Comparison of ENCODE assay signal across 33 cellular contexts in the genomic region with DNA sequence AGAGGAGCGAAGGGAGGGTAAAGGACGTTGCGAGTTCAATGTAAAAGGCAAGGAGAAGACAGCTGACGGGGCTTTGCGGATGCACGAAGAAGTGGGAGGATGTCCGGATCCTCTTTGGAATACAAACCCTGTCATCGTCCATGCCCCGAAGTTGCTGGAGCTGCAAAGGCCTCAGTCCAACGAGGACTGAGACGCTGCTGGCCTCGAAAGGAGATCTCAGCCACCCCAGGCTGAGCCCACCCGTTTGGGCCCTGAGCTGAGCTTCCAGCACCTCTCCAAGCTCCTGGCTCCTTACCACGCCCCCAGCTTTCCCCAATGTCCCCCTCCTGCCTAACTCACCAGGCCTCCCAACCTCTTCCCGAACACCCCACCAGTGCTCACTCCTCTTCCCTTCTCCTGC. TPM values are rescaled to one million over a fixed set of nuclear protein-coding genes. Genes with fewer than 3 reads are reported as not detected.
"Had no signal": no experiment of that assay in that cellular context is flagged by ENCODE, and none has a peak within 500 bp of the region (broad histone marks: within the 10 kb centered on the region; RNA-seq: fewer than 3 reads in every experiment).

No MANE protein-coding gene starts in this region.

- H3K27me3 Mint-ChIP-seq: activated CD4-positive, alpha-beta T cell treated with anti-CD3 and anti-CD28 coated beads, Interleukin-2, amount 10 ng/mL, durations not matched to agents 24 days and 14 days had no signal

- H3K4me3 Mint-ChIP-seq: activated CD4-positive, alpha-beta memory T cell treated with anti-CD3 and anti-CD28 coated beads for 36 hours; activated CD4-positive, alpha-beta T cell treated with anti-CD3 and anti-CD28 coated beads for 36 hours; activated CD4-positive, alpha-beta T cell treated with anti-CD3 and anti-CD28 coated beads, Interleukin-2, amount 10 ng/mL, durations not matched to agents 24 days and 14 days; activated CD8-positive, alpha-beta memory T cell treated with anti-CD3 and anti-CD28 coated beads, Interleukin-2, amount 10 ng/mL, durations not matched to agents 7 days and 5 days; activated CD8-positive, alpha-beta T cell treated with anti-CD3 and anti-CD28 coated beads, Interleukin-2, amount 10 ng/mL, durations not matched to agents 7 days and 5 days; activated naive CD4-positive, alpha-beta T cell treated with anti-CD3 and anti-CD28 coated beads for 36 hours; activated naive CD4-positive, alpha-beta T cell treated with anti-CD3 and anti-CD28 coated beads, Interleukin-2, amount 50 U/mL, for 24 hours; activated naive CD8-positive, alpha-beta T cell treated with anti-CD3 and anti-CD28 coated beads for 36 hours; activated naive CD8-positive, alpha-beta T cell treated with anti-CD3 and anti-CD28 coated beads, Interleukin-2, amount 50 U/mL, for 24 hours; activated T-helper 1 cell treated with anti-CD3 and anti-CD28 coated beads, Interleukin-12 subunit alpha, Interleukin-12 subunit beta, Interleukin-2, Interleukin-4 antibody, amounts not matched to agents 30 ng/mL and 10 ng/mL and 1 ng/mL, durations not matched to agents 14 hours and 24 hours and 36 hours; effector memory CD8-positive, alpha-beta T cell had no signal

- H3K9me3 ChIP-seq: adrenal gland, body of pancreas, gastroesophageal sphincter had no signal

- ATAC-seq: activated CD4-positive, alpha-beta T cell treated with anti-CD3 and anti-CD28 coated beads for 36 hours; activated CD8-positive, alpha-beta memory T cell treated with anti-CD3 and anti-CD28 coated beads, Interleukin-2, amount 10 ng/mL, durations not matched to agents 7 days and 5 days; activated CD8-positive, alpha-beta T cell treated with anti-CD3 and anti-CD28 coated beads, Interleukin-2, amount 10 ng/mL, durations not matched to agents 7 days and 5 days; activated naive CD8-positive, alpha-beta T cell treated with anti-CD3 and anti-CD28 coated beads, Interleukin-2, amount 50 U/mL, for 24 hours; body of pancreas; effector memory CD8-positive, alpha-beta T cell; gastroesophageal sphincter had no signal

- H3K36me3 ChIP-seq: adrenal gland, gastroesophageal sphincter had no signal

- H3K4me1 Mint-ChIP-seq: activated CD4-positive, alpha-beta T cell treated with anti-CD3 and anti-CD28 coated beads, Interleukin-2, amount 10 ng/mL, durations not matched to agents 24 days and 14 days; activated naive CD4-positive, alpha-beta T cell treated with anti-CD3 and anti-CD28 coated beads, Interleukin-2, amount 50 U/mL, for 24 hours had no signal

- H3K27ac Mint-ChIP-seq: activated CD4-positive, alpha-beta memory T cell treated with anti-CD3 and anti-CD28 coated beads for 36 hours; activated CD4-positive, alpha-beta T cell treated with anti-CD3 and anti-CD28 coated beads for 36 hours; activated CD4-positive, alpha-beta T cell treated with anti-CD3 and anti-CD28 coated beads, Interleukin-2, amount 10 ng/mL, durations not matched to agents 24 days and 14 days; activated CD8-positive, alpha-beta memory T cell treated with anti-CD3 and anti-CD28 coated beads, Interleukin-2, amount 10 ng/mL, durations not matched to agents 7 days and 5 days; activated CD8-positive, alpha-beta T cell treated with anti-CD3 and anti-CD28 coated beads, Interleukin-2, amount 10 ng/mL, durations not matched to agents 7 days and 5 days; activated naive CD4-positive, alpha-beta T cell treated with anti-CD3 and anti-CD28 coated beads for 36 hours; activated naive CD8-positive, alpha-beta T cell treated with anti-CD3 and anti-CD28 coated beads for 36 hours; activated naive CD8-positive, alpha-beta T cell treated with anti-CD3 and anti-CD28 coated beads, Interleukin-2, amount 50 U/mL, for 24 hours; activated T-helper 1 cell treated with anti-CD3 and anti-CD28 coated beads, Interleukin-12 subunit alpha, Interleukin-12 subunit beta, Interleukin-2, Interleukin-4 antibody, amounts not matched to agents 30 ng/mL and 10 ng/mL and 1 ng/mL, durations not matched to agents 14 hours and 24 hours and 36 hours; activated T-helper 2 cell treated with anti-CD3 and anti-CD28 coated beads, Interferon-gamma antibody, Interleukin-2, Interleukin-4, amounts not matched to agents 10 μg/mL and 5 μg/mL and 100 μg/mL, durations not matched to agents 14 hours and 24 hours and 36 hours; effector memory CD8-positive, alpha-beta T cell had no signal

- H3K4me3 ChIP-seq: adrenal gland, body of pancreas, gastroesophageal sphincter had no signal

- H3K9me3 Mint-ChIP-seq: activated CD4-positive, alpha-beta memory T cell treated with anti-CD3 and anti-CD28 coated beads for 36 hours; activated CD4-positive, alpha-beta T cell treated with anti-CD3 and anti-CD28 coated beads, Interleukin-2, amount 10 ng/mL, durations not matched to agents 24 days and 14 days; activated naive CD4-positive, alpha-beta T cell treated with anti-CD3 and anti-CD28 coated beads for 36 hours; activated naive CD4-positive, alpha-beta T cell treated with anti-CD3 and anti-CD28 coated beads, Interleukin-2, amount 50 U/mL, for 24 hours; activated naive CD8-positive, alpha-beta T cell treated with anti-CD3 and anti-CD28 coated beads for 36 hours; activated naive CD8-positive, alpha-beta T cell treated with anti-CD3 and anti-CD28 coated beads, Interleukin-2, amount 50 U/mL, for 24 hours; activated T-helper 1 cell treated with anti-CD3 and anti-CD28 coated beads, Interleukin-12 subunit alpha, Interleukin-12 subunit beta, Interleukin-2, Interleukin-4 antibody, amounts not matched to agents 30 ng/mL and 10 ng/mL and 1 ng/mL, durations not matched to agents 14 hours and 24 hours and 36 hours; activated T-helper 2 cell treated with anti-CD3 and anti-CD28 coated beads, Interferon-gamma antibody, Interleukin-2, Interleukin-4, amounts not matched to agents 10 μg/mL and 5 μg/mL and 100 μg/mL, durations not matched to agents 14 hours and 24 hours and 36 hours; effector memory CD8-positive, alpha-beta T cell had no signal

- DNase-seq: activated CD4-positive, alpha-beta memory T cell treated with anti-CD3 and anti-CD28 coated beads for 36 hours; activated CD4-positive, alpha-beta T cell treated with anti-CD3 and anti-CD28 coated beads for 36 hours; activated CD4-positive, alpha-beta T cell treated with anti-CD3 and anti-CD28 coated beads, Interleukin-2, amount 10 ng/mL, durations not matched to agents 24 days and 14 days; activated CD4-positive, CD25-positive, alpha-beta regulatory T cell; activated CD4-positive, CD25-positive, alpha-beta regulatory T cell treated with anti-CD3 and anti-CD28 coated beads, Interleukin-2, amount 50 U/mL, for 72 hours; activated CD8-positive, alpha-beta memory T cell treated with anti-CD3 and anti-CD28 coated beads, Interleukin-2, amount 10 ng/mL, durations not matched to agents 7 days and 5 days; activated CD8-positive, alpha-beta memory T cell treated with anti-CD3 and anti-CD28 coated beads, Interleukin-2, amount 50 U/mL, for 4 hours; activated CD8-positive, alpha-beta T cell treated with anti-CD3 and anti-CD28 coated beads, Interleukin-2, amount 10 ng/mL, durations not matched to agents 7 days and 5 days; activated effector memory CD4-positive, alpha-beta T cell treated with anti-CD3 and anti-CD28 coated beads, Interleukin-2, amount 50 U/mL, for 16 hours; activated naive CD4-positive, alpha-beta T cell treated with anti-CD3 and anti-CD28 coated beads for 36 hours; activated naive CD8-positive, alpha-beta T cell treated with anti-CD3 and anti-CD28 coated beads for 36 hours; activated naive CD8-positive, alpha-beta T cell treated with anti-CD3 and anti-CD28 coated beads, Interleukin-2, amount 50 U/mL, for 24 hours; activated T-cell treated with anti-CD3 and anti-CD28 coated beads, Interleukin-2, amount 50 U/mL, for 1 hour; activated T-cell treated with anti-CD3 and anti-CD28 coated beads, Interleukin-2, amount 50 U/mL, for 48 hours; adrenal gland; amygdala; aorta; body of pancreas; caudate nucleus; cortex of kidney; dermis blood vessel endothelial cell; effector CD4-positive, alpha-beta T cell; effector memory CD8-positive, alpha-beta T cell; foreskin fibroblast; T-helper 1 cell; T-helper 2 cell had no signal

- H3K36me3 Mint-ChIP-seq: activated CD4-positive, alpha-beta memory T cell treated with anti-CD3 and anti-CD28 coated beads for 36 hours; activated CD8-positive, alpha-beta memory T cell treated with anti-CD3 and anti-CD28 coated beads, Interleukin-2, amount 10 ng/mL, durations not matched to agents 7 days and 5 days; activated naive CD4-positive, alpha-beta T cell treated with anti-CD3 and anti-CD28 coated beads, Interleukin-2, amount 50 U/mL, for 24 hours; activated naive CD8-positive, alpha-beta T cell treated with anti-CD3 and anti-CD28 coated beads for 36 hours had no signal

- H3K4me1 ChIP-seq: adrenal gland, body of pancreas, gastroesophageal sphincter had no signal

- H3K27ac ChIP-seq: adrenal gland, body of pancreas, epithelial cell of prostate, gastroesophageal sphincter had no signal

RNA-seq across cellular contexts. Expression of a gene that starts 46.1 kb away (rescaled TPM):
- total RNA-seq: activated CD4-positive, alpha-beta memory T cell treated with anti-CD3 and anti-CD28 coated beads for 36 hours; activated CD4-positive, alpha-beta T cell treated with anti-CD3 and anti-CD28 coated beads for 36 hours; activated naive CD4-positive, alpha-beta T cell treated with anti-CD3 and anti-CD28 coated beads for 36 hours; dermis blood vessel endothelial cell; endothelial cell of umbilical vein; glomerular endothelial cell had no signal
- polyA plus RNA-seq: aorta, endothelial cell of umbilical vein had no signal
